Comparison of ENCODE assay signal across 34 cellular contexts in genomic region chr6:121799574-121799973, GRCh38.
"Had no signal": no experiment of that assay in that cellular context is flagged by ENCODE, and none has a peak within 500 bp of the region (broad histone marks: within the 10 kb centered on the region; RNA-seq: fewer than 3 reads in every experiment).

No MANE protein-coding gene starts in this region.

- H3K9me3 ChIP-seq: adrenal gland, ascending aorta had no signal

- H3K27ac ChIP-seq: adrenal gland, ascending aorta, cardiac muscle cell, VCaP had no signal

- H3K36me3 Mint-ChIP-seq: activated CD4-positive, alpha-beta memory T cell treated with anti-CD3 and anti-CD28 coated beads for 36 hours had no signal

- H3K27me3 Mint-ChIP-seq: activated B cell treated with CpG ODN at 0.5 μM for 24 hours; activated CD4-positive, alpha-beta memory T cell treated with anti-CD3 and anti-CD28 coated beads for 36 hours; activated CD4-positive, alpha-beta T cell treated with anti-CD3 and anti-CD28 coated beads, Interleukin-2, amount 10 ng/mL, durations not matched to agents 24 days and 14 days; activated CD8-positive, alpha-beta T cell treated with anti-CD3 and anti-CD28 coated beads for 36 hours; activated naive CD8-positive, alpha-beta T cell treated with anti-CD3 and anti-CD28 coated beads for 36 hours; activated T-helper 17 cell treated with anti-CD3 and anti-CD28 coated beads, Interleukin-2, amount 50 U/mL, for 72 hours; brain; central memory CD8-positive, alpha-beta T cell had no signal

- H3K27ac Mint-ChIP-seq: activated B cell treated with CpG ODN at 0.5 μM for 24 hours; activated CD4-positive, alpha-beta memory T cell treated with anti-CD3 and anti-CD28 coated beads for 36 hours; activated CD4-positive, alpha-beta T cell treated with anti-CD3 and anti-CD28 coated beads, Interleukin-2, amount 10 ng/mL, durations not matched to agents 24 days and 14 days; activated CD8-positive, alpha-beta T cell treated with anti-CD3 and anti-CD28 coated beads for 36 hours; activated naive CD4-positive, alpha-beta T cell treated with anti-CD3 and anti-CD28 coated beads for 36 hours; activated naive CD4-positive, alpha-beta T cell treated with anti-CD3 and anti-CD28 coated beads, Interleukin-2, amount 50 U/mL, for 72 hours; activated naive CD8-positive, alpha-beta T cell treated with anti-CD3 and anti-CD28 coated beads for 36 hours; activated T-cell treated with anti-CD3 and anti-CD28 coated beads, Interleukin-2, amount 50 U/mL, for 72 hours; activated T-helper 1 cell treated with anti-CD3 and anti-CD28 coated beads, Interleukin-12 subunit alpha, Interleukin-12 subunit beta, Interleukin-2, Interleukin-4 antibody, amounts not matched to agents 30 ng/mL and 10 ng/mL and 1 ng/mL, durations not matched to agents 14 hours and 24 hours and 36 hours; activated T-helper 17 cell treated with anti-CD3 and anti-CD28 coated beads, Interleukin-2, amount 50 U/mL, for 72 hours; brain; T-helper 2 cell treated with Interferon-gamma antibody and Interleukin-4, amounts not matched to agents 5 μg/mL and 100 μg/mL, for 36 hours had no signal

- H3K4me1 Mint-ChIP-seq: activated B cell treated with CpG ODN at 0.5 μM for 24 hours; activated CD4-positive, alpha-beta T cell treated with anti-CD3 and anti-CD28 coated beads, Interleukin-2, amount 10 ng/mL, durations not matched to agents 24 days and 14 days; activated naive CD8-positive, alpha-beta T cell treated with anti-CD3 and anti-CD28 coated beads for 36 hours; activated T-helper 17 cell treated with anti-CD3 and anti-CD28 coated beads, Interleukin-2, amount 50 U/mL, for 72 hours; brain; central memory CD8-positive, alpha-beta T cell had no signal

- H3K4me1 ChIP-seq: ascending aorta had no signal

- ATAC-seq: activated CD8-positive, alpha-beta T cell treated with anti-CD3 and anti-CD28 coated beads for 36 hours; activated naive CD4-positive, alpha-beta T cell treated with anti-CD3 and anti-CD28 coated beads, Interleukin-2, amount 50 U/mL, for 72 hours; activated T-cell treated with anti-CD3 and anti-CD28 coated beads, Interleukin-2, amount 50 U/mL, for 4 hours; activated T-cell treated with anti-CD3 and anti-CD28 coated beads, Interleukin-2, amount 50 U/mL, for 72 hours; activated T-helper 17 cell treated with anti-CD3 and anti-CD28 coated beads, Interleukin-2, amount 50 U/mL, for 72 hours had no signal

- H3K4me3 ChIP-seq: adrenal gland, ascending aorta, cardiac muscle cell had no signal

- H3K4me3 Mint-ChIP-seq: activated B cell treated with CpG ODN at 0.5 μM for 24 hours; activated CD4-positive, alpha-beta memory T cell treated with anti-CD3 and anti-CD28 coated beads for 36 hours; activated CD4-positive, alpha-beta T cell treated with anti-CD3 and anti-CD28 coated beads, Interleukin-2, amount 10 ng/mL, durations not matched to agents 24 days and 14 days; activated CD8-positive, alpha-beta T cell treated with anti-CD3 and anti-CD28 coated beads for 36 hours; activated naive CD4-positive, alpha-beta T cell treated with anti-CD3 and anti-CD28 coated beads for 36 hours; activated naive CD8-positive, alpha-beta T cell treated with anti-CD3 and anti-CD28 coated beads for 36 hours; activated T-cell treated with anti-CD3 and anti-CD28 coated beads, Interleukin-2, amount 50 U/mL, for 4 hours; activated T-cell treated with anti-CD3 and anti-CD28 coated beads, Interleukin-2, amount 50 U/mL, for 72 hours; activated T-helper 1 cell treated with anti-CD3 and anti-CD28 coated beads, Interleukin-12 subunit alpha, Interleukin-12 subunit beta, Interleukin-2, Interleukin-4 antibody, amounts not matched to agents 30 ng/mL and 10 ng/mL and 1 ng/mL, durations not matched to agents 14 hours and 24 hours and 36 hours; activated T-helper 17 cell treated with anti-CD3 and anti-CD28 coated beads, Interleukin-2, amount 50 U/mL, for 72 hours; brain; central memory CD8-positive, alpha-beta T cell; T-helper 2 cell treated with Interferon-gamma antibody and Interleukin-4, amounts not matched to agents 5 μg/mL and 100 μg/mL, for 36 hours had no signal

- DNase-seq: activated B cell treated with CpG ODN at 0.5 μM for 24 hours; activated CD4-positive, alpha-beta memory T cell treated with anti-CD3 and anti-CD28 coated beads for 36 hours; activated CD4-positive, alpha-beta T cell treated with anti-CD3 and anti-CD28 coated beads for 4 hours; activated CD4-positive, alpha-beta T cell treated with anti-CD3 and anti-CD28 coated beads, Interleukin-2, amount 10 ng/mL, durations not matched to agents 24 days and 14 days; activated CD4-positive, alpha-beta T cell treated with anti-CD3 and anti-CD28 coated beads, Interleukin-2, amount 50 U/mL, for 1 hour; activated CD4-positive, alpha-beta T cell treated with anti-CD3 and anti-CD28 coated beads, Interleukin-2, amount 50 U/mL, for 4 hours; activated CD4-positive, CD25-positive, alpha-beta regulatory T cell treated with anti-CD3 and anti-CD28 coated beads, Interleukin-2, amount 50 U/mL, for 72 hours; activated CD8-positive, alpha-beta memory T cell treated with anti-CD3 and anti-CD28 coated beads, Interleukin-2, amount 50 U/mL, for 4 hours; activated CD8-positive, alpha-beta T cell treated with anti-CD3 and anti-CD28 coated beads for 36 hours; activated effector memory CD4-positive, alpha-beta T cell treated with anti-CD3 and anti-CD28 coated beads, Interleukin-2, amount 50 U/mL, for 16 hours; activated gamma-delta T cell treated with Interleukin-2 at 50 U/mL for 16 hours; activated naive CD4-positive, alpha-beta T cell; activated naive CD4-positive, alpha-beta T cell treated with anti-CD3 and anti-CD28 coated beads for 36 hours; activated naive CD4-positive, alpha-beta T cell treated with anti-CD3 and anti-CD28 coated beads, Interleukin-2, amount 50 U/mL, for 16 hours; activated naive CD8-positive, alpha-beta T cell treated with anti-CD3 and anti-CD28 coated beads for 36 hours; activated T-cell treated with anti-CD3 and anti-CD28 coated beads for 4 hours; activated T-cell treated with anti-CD3 and anti-CD28 coated beads, Interleukin-2, amount 50 U/mL, for 1 hour; activated T-cell treated with anti-CD3 and anti-CD28 coated beads, Interleukin-2, amount 50 U/mL, for 4 hours; activated T-cell treated with anti-CD3 and anti-CD28 coated beads, Interleukin-2, amount 50 U/mL, for 72 hours; adrenal gland; amniotic stem cell; caudate nucleus; cerebellar nuclear complex; T-helper 2 cell; T-helper 9 cell had no signal

- H3K27me3 ChIP-seq: adrenal gland, ascending aorta, cardiac muscle cell had no signal

- H3K36me3 ChIP-seq: adrenal gland, ascending aorta, cardiac muscle cell had no signal
